In the genomic region with DNA sequence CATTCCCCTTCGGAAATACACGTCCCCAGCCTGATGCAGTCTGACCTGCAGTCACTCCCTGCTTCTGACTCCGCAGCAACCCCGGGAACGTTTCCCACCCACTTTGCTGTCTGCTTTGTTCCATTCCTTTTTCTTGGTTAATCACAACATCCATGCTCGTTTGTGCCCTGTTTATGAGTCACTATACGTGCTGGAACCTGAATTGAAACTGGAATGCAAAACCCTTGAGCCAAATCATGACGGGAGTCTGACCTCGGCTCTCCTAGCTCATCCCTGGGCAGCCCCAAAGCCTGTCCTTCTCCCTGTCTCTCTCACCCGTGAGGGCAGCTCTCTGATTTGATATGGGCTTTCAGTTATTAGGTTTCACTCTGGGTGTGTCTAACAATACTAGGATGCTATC, we compare ENCODE assay signal across 15 cellular contexts. TPM values are rescaled to one million over a fixed set of nuclear protein-coding genes. Genes with fewer than 3 reads are reported as not detected.
DNase-seq lines count a peak whose midpoint lies in the region; ATAC-seq, FAIRE-seq and TF ChIP-seq lines count a peak whose summit lies in the region.
"Had no signal": no experiment of that assay in that cellular context is flagged by ENCODE, and none has a peak within 500 bp of the region (broad histone marks: within the 10 kb centered on the region; RNA-seq: fewer than 3 reads in every experiment).

No MANE protein-coding gene starts in this region.

- no peaks in the 10 kb centered on the region for H4K20me1 ChIP-seq in keratinocyte (ENCODE audit: control insufficient read depth, extremely low read depth, insufficient read depth, low read length)

- H3K27ac ChIP-seq in keratinocyte (ENCODE audit: control insufficient read depth, insufficient read depth, low read length) (peak overlapping the region; percentile 97), aorta (ENCODE audit: low read depth in 1 of 2, low read length in 2 of 2) (peak overlapping the region in 1 of 2 donors; percentile 43)
- H3K27ac ChIP-seq: A549, spleen, transverse colon had no signal

- H3K4me3 Mint-ChIP-seq in natural killer cell treated with Interleukin-12 subunit alpha and Interleukin-12 subunit beta and Interleukin-15 and Interleukin-18, amount 100 ng/mL, for 72 hours = no peak overlapping the region
- H3K4me3 Mint-ChIP-seq in natural killer cell = no peak overlapping the region
- H3K4me3 Mint-ChIP-seq: activated naive CD8-positive, alpha-beta T cell treated with anti-CD3 and anti-CD28 coated beads, Interleukin-2, amount 50 U/mL, for 24 hours; effector memory CD8-positive, alpha-beta T cell had no signal

- H3K4me1 ChIP-seq in keratinocyte (ENCODE audit: control insufficient read depth, extremely low read depth, insufficient read depth, low read length) (peaks cover 52% of the 10 kb centered on the region), aorta (ENCODE audit: control insufficient read depth in 1 of 2, insufficient read depth in 2 of 2, low read length in 2 of 2) (peaks cover 2 to 9% of the 10 kb centered on the region in 2 donors)
- H3K4me1 ChIP-seq: A549, transverse colon had no signal

- H3K9me3 ChIP-seq in keratinocyte (ENCODE audit: control insufficient read depth, low read depth, low read length) (no peaks in the 10 kb centered on the region), aorta (ENCODE audit: control insufficient read depth, low read length) (no peaks in the 10 kb centered on the region)
- H3K9me3 ChIP-seq: A549, spleen, transverse colon had no signal

- no peak for TF ChIP-seq CTCF in natural killer cell (IDR thresholded peaks at IDR 0.05)
- TF ChIP-seq CTCF in cardiac fibroblast (IDR thresholded peaks at IDR 0.05; ENCODE audit: low read depth, low read length) = no peak
- no peak for TF ChIP-seq CTCF in keratinocyte (optimal IDR thresholded peaks at IDR 0.05 in 1 of 3, IDR thresholded peaks at IDR 0.05 in 1 of 3, conservative IDR thresholded peaks at IDR 0.05 in 1 of 3; ENCODE audit: extremely low read depth in 1 of 3, insufficient read depth in 2 of 3, low read length in 3 of 3)

- no peaks in the 10 kb centered on the region for H3K36me3 Mint-ChIP-seq in natural killer cell treated with Interleukin-12 subunit alpha and Interleukin-12 subunit beta and Interleukin-15 and Interleukin-18, amount 100 ng/mL, for 72 hours
- H3K36me3 Mint-ChIP-seq in natural killer cell = no peaks in the 10 kb centered on the region

- peaks cover 53 to 54% of the 10 kb centered on the region in 2 donors for H3K4me1 Mint-ChIP-seq in natural killer cell treated with Interleukin-12 subunit alpha and Interleukin-12 subunit beta and Interleukin-15 and Interleukin-18, amount 100 ng/mL, for 72 hours (ENCODE audit: low read depth in 2 of 2)
- peaks cover 23 to 40% of the 10 kb centered on the region in 2 donors for H3K4me1 Mint-ChIP-seq in natural killer cell

- in situ Hi-C loops in KBM-7 (cut with MboI; ENCODE audit: low pct_unique_long_range_greater_than_20kb, low sequenced_read_pairs) = no loop called here

- peaks cover 0 to 2% of the 10 kb centered on the region in 2 donors for H3K27me3 Mint-ChIP-seq in natural killer cell treated with Interleukin-12 subunit alpha and Interleukin-12 subunit beta and Interleukin-15 and Interleukin-18, amount 100 ng/mL, for 72 hours
- no peaks in the 10 kb centered on the region for H3K27me3 Mint-ChIP-seq in natural killer cell (ENCODE audit: low read depth in 2 of 2)

- H3K4me3 ChIP-seq in cardiac fibroblast (replicated peaks in 1 of 2; ENCODE audit: low read depth in 2 of 2, low read length in 2 of 2) (no peak overlapping the region), keratinocyte (ENCODE audit: control insufficient read depth in 2 of 3, extremely low read depth in 1 of 3, insufficient read depth in 2 of 3, low read depth in 1 of 3, low read length in 3 of 3) (peak overlapping the region; percentile 31 to 64 (median 62)), aorta (ENCODE audit: low read length in 2 of 2) (no peak overlapping the region)
- H3K4me3 ChIP-seq: A549, spleen, transverse colon had no signal

- dilution Hi-C loops in keratinocyte (cut with MboI; ENCODE audit: extremely low pct_ligation_motif_present, low sequenced_read_pairs) = no loop called here

- WGBS in aorta, 2 donors = 8 to 9% methylated on average over 10 of the region's 10 CpGs

- peak overlapping the region; percentile 17 to 92 for H3K27ac Mint-ChIP-seq in natural killer cell treated with Interleukin-12 subunit alpha and Interleukin-12 subunit beta and Interleukin-15 and Interleukin-18, amount 100 ng/mL, for 72 hours
- peak overlapping the region in 1 of 2 donors; percentile 9 for H3K27ac Mint-ChIP-seq in natural killer cell
- H3K27ac Mint-ChIP-seq: activated naive CD8-positive, alpha-beta T cell treated with anti-CD3 and anti-CD28 coated beads, Interleukin-2, amount 50 U/mL, for 24 hours; effector memory CD8-positive, alpha-beta T cell had no signal

- intact Hi-C loops in natural killer cell (cut with micrococcal nuclease) = no loop called here
- intact Hi-C loops in aorta (cut with DNase I) = loop anchor here in 1 of 2 donors (5.0 kb wide), 1 partner anchor 42 kb away; no protein-coding TSS in a partner anchor

- peaks cover 3% of the 10 kb centered on the region for H3K9me3 Mint-ChIP-seq in natural killer cell treated with Interleukin-12 subunit alpha and Interleukin-12 subunit beta and Interleukin-15 and Interleukin-18, amount 100 ng/mL, for 72 hours
- no peaks in the 10 kb centered on the region for H3K9me3 Mint-ChIP-seq in natural killer cell
- H3K9me3 Mint-ChIP-seq: activated naive CD8-positive, alpha-beta T cell treated with anti-CD3 and anti-CD28 coated beads, Interleukin-2, amount 50 U/mL, for 24 hours; effector memory CD8-positive, alpha-beta T cell had no signal

- H3K27me3 ChIP-seq in keratinocyte (ENCODE audit: control insufficient read depth, extremely low read depth, insufficient read depth, low read length) = no peaks in the 10 kb centered on the region
- no peaks in the 10 kb centered on the region for H3K27me3 ChIP-seq in aorta (ENCODE audit: control insufficient read depth in 1 of 2, insufficient read depth in 2 of 2, low read length in 1 of 2)
- H3K27me3 ChIP-seq: transverse colon had no signal

- peak overlapping the region; percentile 84 for H3K4me2 ChIP-seq in keratinocyte (ENCODE audit: control insufficient read depth, extremely low read depth, insufficient read depth, low read depth, low read length)
- H3K4me2 ChIP-seq: A549 had no signal

- DNase-seq in natural killer cell treated with Interleukin-12 subunit alpha and Interleukin-12 subunit beta and Interleukin-15 and Interleukin-18, amount 100 ng/mL, for 72 hours (ENCODE audit: low spot score) = no peak
- DNase-seq in natural killer cell (no peak), cardiac fibroblast (ENCODE audit: low read depth in 2 of 2) (peak; percentile 63 to 82), keratinocyte (ENCODE audit: low read depth, low spot score) (peak; percentile 69), aorta (peak in 1 of 2 donors; percentile 63), KBM-7 (no peak)
- DNase-seq: activated naive CD8-positive, alpha-beta T cell treated with anti-CD3 and anti-CD28 coated beads, Interleukin-2, amount 50 U/mL, for 24 hours; DMS53; effector memory CD8-positive, alpha-beta T cell; spleen; transverse colon had no signal

- H2AFZ ChIP-seq in keratinocyte (ENCODE audit: control insufficient read depth, low read length) = peak overlapping the region; percentile 36

- no peaks in the 10 kb centered on the region for H3K9me1 ChIP-seq in keratinocyte (ENCODE audit: control insufficient read depth, extremely low read depth, insufficient read depth, low read length)

- FAIRE-seq in keratinocyte (lab: Jason Lieb, UNC) = peak; percentile 98
- FAIRE-seq: A549 had no signal

- H3K36me3 ChIP-seq in keratinocyte (ENCODE audit: control insufficient read depth in 2 of 2, extremely low read depth in 1 of 2, insufficient read depth in 2 of 2, low read length in 2 of 2) = no peaks in the 10 kb centered on the region
- no peaks in the 10 kb centered on the region for H3K36me3 ChIP-seq in aorta (ENCODE audit: control insufficient read depth in 1 of 2, insufficient read depth in 2 of 2, low read length in 1 of 2)
- H3K36me3 ChIP-seq: spleen, transverse colon had no signal

- H3K9ac ChIP-seq in keratinocyte (ENCODE audit: control insufficient read depth, extremely low read depth, insufficient read depth, low read length) = peak overlapping the region; percentile 89

- no peak for ATAC-seq in natural killer cell treated with Interleukin-12 subunit alpha and Interleukin-12 subunit beta and Interleukin-15 and Interleukin-18, amount 100 ng/mL, for 72 hours
- no peak for ATAC-seq in natural killer cell
- ATAC-seq in aorta (ENCODE audit: low FRiP score) = peak; percentile 64
- no peak for ATAC-seq in GM18511 (IDR thresholded peaks at IDR 0.05; ENCODE audit: unreplicated experiment)
- ATAC-seq in HG02885 (IDR thresholded peaks at IDR 0.05; ENCODE audit: poor library complexity, unreplicated experiment) = no peak
- ATAC-seq: A549; activated naive CD8-positive, alpha-beta T cell treated with anti-CD3 and anti-CD28 coated beads, Interleukin-2, amount 50 U/mL, for 24 hours; effector memory CD8-positive, alpha-beta T cell; Panc1 had no signal

- H3K79me2 ChIP-seq in keratinocyte (ENCODE audit: control insufficient read depth, insufficient read depth, low read length) = no peaks in the 10 kb centered on the region

RNA-seq across cellular contexts. Expression of a gene that starts 57.1 kb away (rescaled TPM):
- under 1 TPM; 0.73 to 0.95 TPM for total RNA-seq in natural killer cell treated with Interleukin-12 subunit alpha and Interleukin-12 subunit beta and Interleukin-15 and Interleukin-18, amount 100 ng/mL, for 72 hours
- total RNA-seq in natural killer cell (1 to 10 TPM in 1 of 3 donors, under 1 TPM in 2; 0.49 to 1.3 (median 0.50) TPM), aorta (10 to 100 TPM; 24.9 to 25.5 TPM)
- polyA plus RNA-seq in keratinocyte (10.1 to 29.9 TPM (median 12.6 TPM) in 3 replicates), aorta (10 to 100 TPM in 1 of 2 donors, 1 to 10 TPM in 1; 5.3 to 18.1 TPM)
- 6.9 TPM for polyA plus RNA-seq in keratinocyte (2011; ENCODE audit: low read depth)
- 11.0 and 11.8 TPM in 2 replicates for polyA plus RNA-seq in keratinocyte (2011; cell fraction: cytosol; rRNA removed)
- 29.0 TPM in 2 replicates for polyA plus RNA-seq in keratinocyte (2011; cell fraction: nucleus; rRNA removed)
- polyA plus RNA-seq in keratinocyte (2012; ENCODE audit: low replicate concordance) = 9.4 and 11.9 TPM in 2 replicates
- 52.0 to 245 TPM (median 102 TPM) in 3 replicates for polyA minus RNA-seq in keratinocyte
- 75.4 TPM for polyA minus RNA-seq in keratinocyte (2011; cell fraction: cytosol; rRNA and poly(A)+ RNA removed)
- polyA minus RNA-seq in keratinocyte (2011; cell fraction: nucleus; rRNA and poly(A)+ RNA removed) = 104 and 146 TPM in 2 replicates

Comparison
In these comparisons a context has a peak if more than half of its experiments do, and no peak if none do; other contexts are left out.
1. DNase-seq: peak in cardiac fibroblast (2 of 2) and keratinocyte (single experiment); none in natural killer cell treated with Interleukin-12 subunit alpha and Interleukin-12 subunit beta and Interleukin-15 and Interleukin-18, amount 100 ng/mL, for 72 hours (single experiment), natural killer cell (single experiment) and KBM-7 (single experiment).
2. H3K4me3 ChIP-seq: peak in keratinocyte (3 of 3); none in cardiac fibroblast (0 of 2) and aorta (0 of 2).
3. RNA of a gene that starts 57.1 kb away (total RNA-seq): 24.9 to 25.5 TPM in aorta; 0.73 to 0.95 TPM in natural killer cell treated with Interleukin-12 subunit alpha and Interleukin-12 subunit beta and Interleukin-15 and Interleukin-18, amount 100 ng/mL, for 72 hours and 0.49 to 1.3 TPM in natural killer cell; every median in the first group is over 10 times any median in the second.